Comparison of ENCODE assay signal across 10 cellular contexts in the genomic region with DNA sequence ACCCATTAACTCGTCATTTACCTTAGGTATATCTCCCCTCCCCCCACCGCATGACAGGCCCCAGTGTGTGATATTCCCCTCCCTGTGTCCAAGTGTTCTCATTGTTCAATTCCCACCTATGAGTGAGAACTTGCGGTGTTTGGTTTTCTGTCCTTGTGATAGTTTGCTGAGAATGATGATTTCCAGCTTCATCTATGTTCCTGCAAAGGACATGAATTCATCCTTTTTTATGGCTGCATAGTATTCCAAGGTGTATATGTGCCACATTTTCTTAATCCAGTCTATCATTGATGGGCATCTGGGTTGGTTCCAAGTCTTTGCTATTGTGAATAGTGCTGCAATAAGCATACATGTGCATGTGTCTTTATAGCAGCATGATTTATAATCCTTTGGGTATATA. TPM values are rescaled to one million over a fixed set of nuclear protein-coding genes. Genes with fewer than 3 reads are reported as not detected.
"Had no signal": no experiment of that assay in that cellular context is flagged by ENCODE, and none has a peak within 500 bp of the region (broad histone marks: within the 10 kb centered on the region; RNA-seq: fewer than 3 reads in every experiment).

No MANE protein-coding gene starts in this region.

RNA-seq across cellular contexts. Expression of gene SP8, which starts 34.7 kb away (rescaled TPM):
- total RNA-seq: stomach, subcutaneous adipose tissue, thoracic aorta, thyroid gland, transverse colon, upper lobe of left lung, upper lobe of right lung, ureter, uterus had no signal
- polyA plus RNA-seq: stomach, urinary bladder had no signal
